ENCODE assay signal across 10 cellular contexts in the genomic region with DNA sequence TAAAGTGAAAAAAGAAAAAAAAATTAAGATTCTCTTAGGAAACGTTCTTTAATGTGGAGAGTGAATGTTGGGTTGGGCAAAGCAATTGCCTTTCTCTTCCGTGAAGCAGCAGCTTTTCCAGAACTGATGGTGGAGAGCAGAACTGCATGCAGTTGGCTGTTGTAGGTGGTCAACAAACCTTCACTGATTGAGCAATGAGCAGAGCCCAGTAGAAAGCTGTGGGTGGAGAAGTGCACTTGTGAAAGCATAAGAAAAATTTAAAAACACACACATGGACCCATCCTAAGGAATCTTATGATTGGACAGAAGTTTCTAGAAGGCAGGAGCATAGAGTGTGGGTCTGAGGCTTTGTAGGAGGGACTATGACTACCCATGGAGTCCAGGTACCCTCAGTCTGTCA. TPM values are rescaled to one million over a fixed set of nuclear protein-coding genes. Genes with fewer than 3 reads are reported as not detected.
DNase-seq lines count a peak whose midpoint lies in the region; ATAC-seq, FAIRE-seq and TF ChIP-seq lines count a peak whose summit lies in the region.
"Had no signal": no experiment of that assay in that cellular context is flagged by ENCODE, and none has a peak within 500 bp of the region (broad histone marks: within the 10 kb centered on the region; RNA-seq: fewer than 3 reads in every experiment).

No MANE protein-coding gene starts in this region.

- H3K4me3 ChIP-seq in GM23248 (peak overlapping the region; percentile 58), adrenal gland (no peak overlapping the region), heart right ventricle (peak overlapping the region in 7 of 10 donors; percentile 10 to 60 (median 22)), smooth muscle cell (no peak overlapping the region)

- no peaks in the 10 kb centered on the region for H3K9me2 ChIP-seq in GM23248 (ENCODE audit: insufficient read depth)

- H3K27ac ChIP-seq in GM23248 = peak overlapping the region; percentile 79
- H3K27ac ChIP-seq in adrenal gland = peak overlapping the region in 3 of 5 donors; percentile 14 to 71 (median 52)
- peak overlapping the region in 9 of 10 donors; percentile 55 to 74 (median 64) for H3K27ac ChIP-seq in heart right ventricle
- peak overlapping the region; percentile 34 for H3K27ac ChIP-seq in smooth muscle cell (ENCODE audit: low read depth)

- H4K20me1 ChIP-seq in GM23248 (ENCODE audit: insufficient read depth) = no peaks in the 10 kb centered on the region
- H4K20me1 ChIP-seq in smooth muscle cell (ENCODE audit: low read depth) = no peaks in the 10 kb centered on the region

- H3K36me3 ChIP-seq in GM23248 (ENCODE audit: low read depth) (no peaks in the 10 kb centered on the region), adrenal gland (replicated peaks in 1 of 2) (no peaks in the 10 kb centered on the region), heart right ventricle (peaks cover 0 to 21% (median 0%) of the 10 kb centered on the region in 9 donors), smooth muscle cell (ENCODE audit: low read depth) (no peaks in the 10 kb centered on the region)

- H3K4me2 ChIP-seq in GM23248 (ENCODE audit: unreplicated experiment) = peak overlapping the region; percentile 82
- H3K4me2 ChIP-seq in smooth muscle cell = peak overlapping the region; percentile 51

- no peaks in the 10 kb centered on the region for H3K27me3 ChIP-seq in GM23248 (replicated peaks; ENCODE audit: insufficient read depth)
- H3K27me3 ChIP-seq in adrenal gland = no peaks in the 10 kb centered on the region
- H3K27me3 ChIP-seq in heart right ventricle = peaks cover 0 to 3% (median 0%) of the 10 kb centered on the region in 7 donors
- H3K27me3 ChIP-seq in smooth muscle cell (ENCODE audit: low read depth) = no peaks in the 10 kb centered on the region

- FAIRE-seq in D721Med (lab: Jason Lieb, UNC) = no peak

- DNase-seq in GM23248 (peak; percentile 86), adrenal gland (no peak), heart right ventricle (no peak), smooth muscle cell (lab: John Stamatoyannopoulos, UW; ENCODE audit: unreplicated experiment) (no peak), glomerular visceral epithelial cell (ENCODE audit: extremely low spot score) (no peak), D721Med (ENCODE audit: insufficient read length, low spot score) (no peak), SHP77 treated with DMSO at 0.1 percent for 48 hours (lab: John Stamatoyannopoulos, UW) (no peak)

- intact Hi-C loops in adrenal gland (cut with DNase I) (loop anchor here (5.0 to 10.0 kb wide), 3 partner anchors 105 to 205 kb away; no protein-coding TSS in a partner anchor), heart right ventricle (cut with DNase I) (loop anchor here in 2 of 10 donors (5.0 to 10.0 kb wide), 2 partner anchors 38 to 215 kb away; no protein-coding TSS in a partner anchor)

- no peak for TF ChIP-seq POLR2A in adrenal gland (IDR thresholded peaks at IDR 0.05)

- H3K79me2 ChIP-seq in GM23248 (ENCODE audit: insufficient read depth) = no peaks in the 10 kb centered on the region
- H3K79me2 ChIP-seq in smooth muscle cell (ENCODE audit: low read depth) = no peaks in the 10 kb centered on the region

- H2AFZ ChIP-seq in GM23248 (peak overlapping the region; percentile 74), smooth muscle cell (ENCODE audit: low read depth) (peak overlapping the region; percentile 61)

- H3F3A ChIP-seq in GM23248 (ENCODE audit: insufficient read depth) (peaks cover 36% of the 10 kb centered on the region), smooth muscle cell (ENCODE audit: low read depth) (peaks cover 21% of the 10 kb centered on the region)

- TF ChIP-seq CTCF in adrenal gland (IDR thresholded peaks at IDR 0.05) (no peak), heart right ventricle (IDR thresholded peaks at IDR 0.05) (no peak), smooth muscle cell (IDR thresholded peaks at IDR 0.05; ENCODE audit: borderline replicate concordance, insufficient read depth, poor library complexity, severe bottlenecking) (no peak), D721Med (IDR thresholded peaks at IDR 0.05; ENCODE audit: insufficient read depth, missing control alignments) (no peak)

- peak overlapping the region; percentile 53 for H3K9ac ChIP-seq in GM23248
- no peak overlapping the region for H3K9ac ChIP-seq in smooth muscle cell (ENCODE audit: low read depth)

- peaks cover 40% of the 10 kb centered on the region for H3K4me1 ChIP-seq in GM23248 (ENCODE audit: insufficient read depth)
- peaks cover 0 to 12% of the 10 kb centered on the region in 2 donors for H3K4me1 ChIP-seq in adrenal gland (replicated peaks in 1 of 2)
- H3K4me1 ChIP-seq in heart right ventricle = peaks cover 7 to 53% (median 22%) of the 10 kb centered on the region in 9 donors
- H3K4me1 ChIP-seq in smooth muscle cell (ENCODE audit: low read depth) = peaks cover 21% of the 10 kb centered on the region

- no peaks in the 10 kb centered on the region for H3K9me3 ChIP-seq in GM23248 (ENCODE audit: low read depth)
- H3K9me3 ChIP-seq in adrenal gland (replicated peaks in 1 of 3) = no peaks in the 10 kb centered on the region
- H3K9me3 ChIP-seq in heart right ventricle = no peaks in the 10 kb centered on the region
- H3K9me3 ChIP-seq in smooth muscle cell (replicated peaks; ENCODE audit: low read depth) = no peaks in the 10 kb centered on the region

- in situ Hi-C loops in GM23248 (cut with MboI) = loop anchor here (10.0 kb wide), 2 partner anchors 115 to 205 kb away; no protein-coding TSS in a partner anchor

- 7 to 8% methylated on average over 2 of the region's 2 CpGs for WGBS in GM23248 (ENCODE audit: low coverage in 1 of 2, low lambda C conversion rate in 2 of 2, missing lambda C conversion rate in 2 of 2), 2 experiments
- WGBS in adrenal gland, 4 donors = 56 to 74% (median 59%) methylated on average over 2 of the region's 2 CpGs
- WGBS in heart right ventricle, 2 donors = 76 to 84% methylated on average over 2 of the region's 2 CpGs
- 80% methylated on average over 2 of the region's 2 CpGs for WGBS in smooth muscle cell (ENCODE audit: low lambda C conversion rate)

- ATAC-seq in heart right ventricle (peak in 6 of 8 donors; percentile 11 to 56 (median 30)), HG02852 (IDR thresholded peaks at IDR 0.05; ENCODE audit: unreplicated experiment) (no peak)

RNA-seq across cellular contexts. Expression of a gene that starts 4.5 kb away (rescaled TPM):
- under 0.01 and 0.32 TPM in 2 replicates for total RNA-seq in GM23248 (2014; rRNA removed; shearing (Covaris generic))
- polyA plus RNA-seq in GM23248 (2016; fragmentation: Nextera tagmentation; extraction: Ambion mirVana) (1.6 and 1.7 TPM in 2 replicates), adrenal gland (10 to 100 TPM in 2 of 3 donors, 1 to 10 TPM in 1; 9.7 to 19.5 (median 12.3) TPM), heart right ventricle (10 to 100 TPM; 15.0 to 15.3 TPM), smooth muscle cell (1.6 and 2.1 TPM in 2 replicates)
- total RNA-seq in adrenal gland (10 to 100 TPM in 5 of 8 donors, 1 to 10 TPM in 3; 5.4 to 29.4 (median 15.6) TPM), heart right ventricle (10 to 100 TPM in 7 of 10 donors, 1 to 10 TPM in 3; 3.3 to 37.1 (median 14.1) TPM), smooth muscle cell (0.04 and 0.31 TPM in 2 replicates)
- total RNA-seq: M059J had no signal

RNA-seq across cellular contexts. Expression of a gene that starts 13.9 kb away (rescaled TPM):
- not detected in 2 replicates for total RNA-seq in GM23248 (2014; rRNA removed; shearing (Covaris generic))
- polyA plus RNA-seq in GM23248 (2016; fragmentation: Nextera tagmentation; extraction: Ambion mirVana) = not detected in 2 replicates
- not detected for total RNA-seq in adrenal gland
- polyA plus RNA-seq in adrenal gland = under 1 TPM in 1 of 3 donors, not detected in 2; 0.07 TPM
- total RNA-seq in heart right ventricle = not detected
- not detected for polyA plus RNA-seq in heart right ventricle
- total RNA-seq in smooth muscle cell = not detected in 2 replicates
- 0.46 TPM in 1 of 2 replicates, not detected in the other for polyA plus RNA-seq in smooth muscle cell
- total RNA-seq: left lobe of liver, M059J had no signal

Comparison
In these comparisons a context has a peak if more than half of its experiments do, and no peak if none do; other contexts are left out.
1. H3K4me3 ChIP-seq: peak in GM23248 (single experiment) and heart right ventricle (7 of 10); none in adrenal gland (0 of 4) and smooth muscle cell (single experiment).
2. Peak in every context shown above with its lines, with median percentiles within 50 percentile points of each other: H3K27ac ChIP-seq.